ENCODE assay signal across 26 cellular contexts in the genomic region with DNA sequence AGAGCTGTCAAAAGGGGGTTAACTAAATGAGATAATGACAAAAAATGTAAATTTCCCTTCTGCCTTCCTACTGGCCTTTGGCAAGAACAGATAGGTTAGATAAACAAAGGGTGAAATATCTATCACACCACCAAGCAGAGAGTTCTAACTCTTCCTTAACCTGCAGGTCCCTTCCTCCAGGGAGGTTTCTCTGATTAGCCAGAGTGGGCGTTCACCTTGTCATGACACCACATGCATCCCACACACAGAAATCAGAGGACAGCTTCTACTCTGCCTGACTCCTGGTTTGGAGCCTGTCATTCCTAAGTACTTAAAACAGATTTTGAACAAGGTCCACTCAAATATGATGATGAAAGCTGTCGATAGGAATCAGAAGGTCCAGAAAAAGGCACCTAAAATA.
"Had no signal": no experiment of that assay in that cellular context is flagged by ENCODE, and none has a peak within 500 bp of the region (broad histone marks: within the 10 kb centered on the region; RNA-seq: fewer than 3 reads in every experiment).

No MANE protein-coding gene starts in this region.

- H3K27me3 ChIP-seq: hepatocyte, pancreas, sigmoid colon, spleen, tibial nerve, uterus had no signal

- H3K27ac Mint-ChIP-seq: nephron; stimulated activated effector memory CD8-positive, alpha-beta T cell treated with anti-CD3 and anti-CD28 coated beads, Interleukin-12 subunit alpha, Interleukin-12 subunit beta, amount 100 ng/mL, for 72 hours; stimulated activated naive CD8-positive, alpha-beta T cell treated with anti-CD3 and anti-CD28 coated beads, Interleukin-15, amount 100 ng/mL, for 72 hours; type B pancreatic cell had no signal

- H3K79me2 ChIP-seq: hepatocyte had no signal

- H3K4me3 Mint-ChIP-seq: naive thymus-derived CD8-positive, alpha-beta T cell; nephron; neural crest cell; stimulated activated effector memory CD8-positive, alpha-beta T cell treated with anti-CD3 and anti-CD28 coated beads, Interleukin-12 subunit alpha, Interleukin-12 subunit beta, amount 100 ng/mL, for 72 hours; stimulated activated naive CD8-positive, alpha-beta T cell treated with anti-CD3 and anti-CD28 coated beads, Interleukin-15, amount 100 ng/mL, for 72 hours; type B pancreatic cell had no signal

- H2AFZ ChIP-seq: hepatocyte had no signal

- FAIRE-seq: pancreas, small intestine had no signal

- H3K4me1 ChIP-seq: lower lobe of right lung, pancreas, prostate gland, sigmoid colon, tibial nerve, uterus had no signal

- ATAC-seq: left ventricle myocardium superior; lower lobe of right lung; naive thymus-derived CD8-positive, alpha-beta T cell; pancreas; stimulated activated effector memory CD8-positive, alpha-beta T cell treated with anti-CD3 and anti-CD28 coated beads, Interleukin-12 subunit alpha, Interleukin-12 subunit beta, amount 100 ng/mL, for 72 hours; stimulated activated naive CD8-positive, alpha-beta T cell treated with anti-CD3 and anti-CD28 coated beads, Interleukin-15, amount 100 ng/mL, for 72 hours had no signal

- DNase-seq: islet precursor cell; left ventricle myocardium superior; lower lobe of right lung; mammary epithelial cell; mesenchymal stem cell; naive thymus-derived CD8-positive, alpha-beta T cell; nucleus accumbens; pancreas; posterior cingulate gyrus; retina; right cardiac atrium; small intestine; spleen; stimulated activated CD4-positive, alpha-beta T cell treated with anti-CD3 and anti-CD28 coated beads, Interleukin-4, amount 100 ng/mL, for 24 hours; stimulated activated naive CD4-positive, alpha-beta T cell treated with Interleukin-2 at 50 U/mL for 16 hours; stimulated activated naive CD8-positive, alpha-beta T cell treated with anti-CD3 and anti-CD28 coated beads, Interleukin-15, amount 100 ng/mL, for 72 hours; substantia nigra; uterus had no signal

- H3K27me3 Mint-ChIP-seq: naive thymus-derived CD8-positive, alpha-beta T cell; stimulated activated naive CD8-positive, alpha-beta T cell treated with anti-CD3 and anti-CD28 coated beads, Interleukin-15, amount 100 ng/mL, for 72 hours; type B pancreatic cell had no signal

- H3K4me2 ChIP-seq: hepatocyte had no signal

- H3K9me3 Mint-ChIP-seq: naive thymus-derived CD8-positive, alpha-beta T cell; nephron; neural crest cell; stimulated activated effector memory CD8-positive, alpha-beta T cell treated with anti-CD3 and anti-CD28 coated beads, Interleukin-12 subunit alpha, Interleukin-12 subunit beta, amount 100 ng/mL, for 72 hours; stimulated activated naive CD8-positive, alpha-beta T cell treated with anti-CD3 and anti-CD28 coated beads, Interleukin-15, amount 100 ng/mL, for 72 hours; type B pancreatic cell had no signal

- H3K36me3 ChIP-seq: uterus had no signal

- H3K9me3 ChIP-seq: lower lobe of right lung, pancreas, prostate gland, sigmoid colon, spleen, tibial nerve, uterus had no signal

- H3K27ac ChIP-seq: hepatocyte, lower lobe of right lung, pancreas, prostate gland, sigmoid colon, tibial nerve, uterus had no signal

- H3K4me3 ChIP-seq: hepatocyte, lower lobe of right lung, pancreas, prostate gland, sigmoid colon, spleen, tibial nerve, uterus had no signal

- H3K4me1 Mint-ChIP-seq: nephron, neural crest cell had no signal
